In genomic region chr14:20494935-20495766, GRCh38 we compare ENCODE assay signal across 1 cellular context.
TF ChIP-seq lines count a peak whose summit lies in the region.

No MANE protein-coding gene starts in this region.

TF ChIP-seq in H1, 55 proteins besides CTCF, POLR2A, EP300 and RAD21:
- TF ChIP-seq CHD1 (IDR thresholded peaks at IDR 0.05; ENCODE audit: low read depth, low read length) (no peak), MAFK (IDR thresholded peaks at IDR 0.05; ENCODE audit: low read depth, low read length) (no peak), CEBPB (IDR thresholded peaks at IDR 0.05; ENCODE audit: low read depth, low read length) (no peak), SIX5 (IDR thresholded peaks at IDR 0.05; ENCODE audit: low read depth, low read length) (no peak), CBX5 (IDR thresholded peaks at IDR 0.05; ENCODE audit: low read depth, low read length) (no peak), HDAC2 (IDR thresholded peaks at IDR 0.05; ENCODE audit: borderline replicate concordance in 1 of 2, low read depth in 2 of 2, low read length in 2 of 2) (no peak), KDM5A (IDR thresholded peaks at IDR 0.05; ENCODE audit: low read length) (no peak), POLR2AphosphoS5 (IDR thresholded peaks at IDR 0.05; ENCODE audit: low read depth, low read length) (no peak), ASH2L (IDR thresholded peaks at IDR 0.05; ENCODE audit: low read length) (no peak)
TF ChIP-seq in H1: peak in this region for 0.
